ENCODE assay signal across 11 cellular contexts in the genomic region with DNA sequence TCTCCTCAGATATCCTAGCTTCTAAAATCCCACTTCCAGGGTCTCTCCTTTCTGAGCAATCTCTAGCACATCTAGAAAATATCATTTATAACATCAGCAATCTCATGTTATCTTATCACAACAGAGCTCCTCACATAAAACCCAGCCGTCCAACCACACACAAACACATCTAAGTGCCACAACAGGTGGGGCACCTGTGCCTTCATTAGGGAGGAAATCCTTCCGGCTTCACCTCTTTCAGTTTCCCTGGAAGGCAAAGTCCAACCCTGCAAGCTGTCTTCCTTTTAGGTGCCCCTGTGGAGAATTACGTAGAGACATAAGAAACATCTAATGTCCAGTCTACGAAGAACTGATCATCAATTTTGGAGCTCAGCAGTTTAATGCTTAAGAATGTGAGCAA. TPM values are rescaled to one million over a fixed set of nuclear protein-coding genes. Genes with fewer than 3 reads are reported as not detected.
DNase-seq lines count a peak whose midpoint lies in the region; ATAC-seq, FAIRE-seq and TF ChIP-seq lines count a peak whose summit lies in the region.
"Had no signal": no experiment of that assay in that cellular context is flagged by ENCODE, and none has a peak within 500 bp of the region (broad histone marks: within the 10 kb centered on the region; RNA-seq: fewer than 3 reads in every experiment).

No MANE protein-coding gene starts in this region.

- H3K4me1 Mint-ChIP-seq in IgD-negative memory B cell: peaks cover 33 to 61% (median 43%) of the 10 kb centered on the region in 3 donors

- H3K36me3 Mint-ChIP-seq in IgD-negative memory B cell: peaks cover 5% of the 10 kb centered on the region

- H3K27ac Mint-ChIP-seq in IgD-negative memory B cell: peak overlapping the region in 2 of 3 donors; percentile 8 to 94

- H3K9ac ChIP-seq in mucosa of stomach (ENCODE audit: low read length): peak overlapping the region; percentile 29

- FAIRE-seq in bronchial epithelial cell (lab: Jason Lieb, UNC): no peak

- H3K4me3 ChIP-seq in AG10803 (ENCODE audit: low read length): peak overlapping the region; percentile 93
- H3K4me3 ChIP-seq in bronchial epithelial cell (ENCODE audit: low read depth, low read length): peak overlapping the region; percentile 61
- peak overlapping the region; percentile 97 for H3K4me3 ChIP-seq in mucosa of stomach (ENCODE audit: low read length)

- peaks cover 18% of the 10 kb centered on the region for H3K4me1 ChIP-seq in mucosa of stomach (ENCODE audit: control insufficient read depth, insufficient read depth, low read length)

- ATAC-seq in GM21786 (IDR thresholded peaks at IDR 0.05; ENCODE audit: unreplicated experiment): no peak

- H3K4me3 Mint-ChIP-seq in IgD-negative memory B cell: peak overlapping the region; percentile 75 to 99 (median 94)

- H3K9me3 Mint-ChIP-seq in IgD-negative memory B cell: no peaks in the 10 kb centered on the region

- TF ChIP-seq CTCF in AG10803 (conservative IDR thresholded peaks at IDR 0.05; ENCODE audit: low read length): no peak
- TF ChIP-seq CTCF in bronchial epithelial cell (IDR thresholded peaks at IDR 0.05; ENCODE audit: insufficient read depth, low read length, severe bottlenecking): no peak

- H3K27me3 Mint-ChIP-seq in IgD-negative memory B cell: no peaks in the 10 kb centered on the region

- no peak for DNase-seq in AG10803 (ENCODE audit: low read depth)
- DNase-seq in bronchial epithelial cell (ENCODE audit: low read depth): no peak
- no peak for DNase-seq in stimulated activated CD4-positive, alpha-beta T cell treated with anti-CD3 and anti-CD28 coated beads, Interleukin-1b, Interleukin-23, amount 100 ng/mL, for 48 hours
- DNase-seq in DMS114 treated with DMSO at 0.1 percent for 48 hours (lab: John Stamatoyannopoulos, UW; ENCODE audit: unreplicated experiment): no peak
- DNase-seq in NCI-H2196 (lab: John Stamatoyannopoulos, UW; ENCODE audit: unreplicated experiment): no peak
- DNase-seq: GDM1; NCI-H2227 treated with DMSO at 0.1 percent for 48 hours; stimulated activated naive CD4-positive, alpha-beta T cell treated with Interleukin-2 at 50 U/mL for 16 hours had no signal

- no peaks in the 10 kb centered on the region for H3K9me3 ChIP-seq in mucosa of stomach (ENCODE audit: control insufficient read depth, low read length)

- H3K27me3 ChIP-seq in bronchial epithelial cell (ENCODE audit: control insufficient read depth, insufficient read depth, low read length) (no peaks in the 10 kb centered on the region), mucosa of stomach (ENCODE audit: control insufficient read depth, insufficient read depth, low read length) (no peaks in the 10 kb centered on the region)

- H3K36me3 ChIP-seq in bronchial epithelial cell (ENCODE audit: control insufficient read depth, insufficient read depth, low read length): peaks cover 2% of the 10 kb centered on the region
- no peaks in the 10 kb centered on the region for H3K36me3 ChIP-seq in mucosa of stomach (ENCODE audit: control insufficient read depth, insufficient read depth, low read length)

RNA-seq across cellular contexts. Expression of a gene that starts 1.6 kb away (rescaled TPM):
- polyA plus RNA-seq in IgD-negative memory B cell: 33.6 TPM
- 62.1 and 91.1 TPM in 2 replicates for total RNA-seq in bronchial epithelial cell

RNA-seq across cellular contexts. Expression of a gene that starts 1.6 kb away (rescaled TPM):
- polyA plus RNA-seq in IgD-negative memory B cell: 37.7 TPM
- total RNA-seq in bronchial epithelial cell: 60.0 and 70.3 TPM in 2 replicates

RNA-seq across cellular contexts. Expression of a gene that starts 51.7 kb away (rescaled TPM):
- not detected for polyA plus RNA-seq in IgD-negative memory B cell
- total RNA-seq in bronchial epithelial cell: 0.13 TPM in 1 of 2 replicates, not detected in the other
